In genomic region chr18:45560870-45561269, GRCh38 we compare ENCODE assay signal across 24 cellular contexts. TPM values are rescaled to one million over a fixed set of nuclear protein-coding genes. Genes with fewer than 3 reads are reported as not detected.
"Had no signal": no experiment of that assay in that cellular context is flagged by ENCODE, and none has a peak within 500 bp of the region (broad histone marks: within the 10 kb centered on the region; RNA-seq: fewer than 3 reads in every experiment).

No MANE protein-coding gene starts in this region.

- FAIRE-seq: HepG2 had no signal

- H3K4me1 ChIP-seq: Peyer's patch, SJCRH30 had no signal

- H3K36me3 ChIP-seq: Peyer's patch, SJCRH30 had no signal

- ATAC-seq: HepG2, Right ventricle myocardium inferior, SK-N-SH treated with all-trans-retinoic acid at 6 μM for 48 hours had no signal

- H3K9me3 ChIP-seq: Peyer's patch, SJCRH30 had no signal

- H3K4me3 ChIP-seq: PC-9, Peyer's patch, SJCRH30 had no signal

- H3K27ac ChIP-seq: KMS-11, PC-9, Peyer's patch, SJCRH30 had no signal

- H3K9ac ChIP-seq: KMS-11 had no signal

- H3K27me3 ChIP-seq: Peyer's patch, SJCRH30 had no signal

- DNase-seq: IMR-90, Kasumi-1, MM.1S, NCI-H1092 treated with DMSO at 0.1 percent for 48 hours, NCI-H1436, NCI-H187, NCI-H2029, NCI-H2081 treated with DMSO at 0.1 percent for 48 hours, NCI-H2171, NCI-H226, NCI-H446, NCI-H510A, NCI-H524 treated with DMSO at 0.1 percent for 48 hours, NCI-H69, NCI-H774, PC-9, Peyer's patch, SHP77 treated with DMSO at 0.1 percent for 48 hours, SJCRH30 had no signal

- H3K4me2 ChIP-seq: KMS-11, PC-9 had no signal

- H2AFZ ChIP-seq: PC-9 had no signal

RNA-seq across cellular contexts. Expression of gene SLC14A2, which starts 54.4 kb away (rescaled TPM):
- total RNA-seq: HepG2, HT1080, IMR-90, PC-9, Right ventricle myocardium inferior, SJCRH30 had no signal
- polyA plus RNA-seq: HepG2 had no signal
